In genomic region chr7:41911792-41912191, GRCh38 we compare ENCODE assay signal across 18 cellular contexts.
DNase-seq lines count a peak whose midpoint lies in the region; ATAC-seq, FAIRE-seq and TF ChIP-seq lines count a peak whose summit lies in the region.
"Had no signal": no experiment of that assay in that cellular context is flagged by ENCODE, and none has a peak within 500 bp of the region (broad histone marks: within the 10 kb centered on the region; RNA-seq: fewer than 3 reads in every experiment).

No MANE protein-coding gene starts in this region.

- no peak overlapping the region for H2AFZ ChIP-seq in keratinocyte (ENCODE audit: control insufficient read depth, low read length)
- H2AFZ ChIP-seq: hepatocyte had no signal

- no peak for DNase-seq in stimulated activated naive CD8-positive, alpha-beta T cell treated with anti-CD3 and anti-CD28 coated beads, Interleukin-15, Interleukin-2, amounts not matched to agents 100 U/mL and 50 U/mL, for 24 hours
- no peak for DNase-seq in stimulated activated naive CD8-positive, alpha-beta T cell treated with anti-CD3 and anti-CD28 coated beads, Interleukin-15, amount 100 ng/mL, for 72 hours
- DNase-seq in adipocyte (ENCODE audit: low read depth) (peak; percentile 32), keratinocyte (ENCODE audit: low read depth, low spot score) (no peak), dermis blood vessel endothelial cell (no peak), ureter (ENCODE audit: low spot score) (no peak), aorta (no peak), globus pallidus (ENCODE audit: low spot score) (no peak)
- DNase-seq: activated CD4-positive, alpha-beta T cell treated with anti-CD3 and anti-CD28 coated beads, Interleukin-2, amount 50 U/mL, for 4 hours; Calu3; effector memory CD4-positive, alpha-beta T cell; GOT3; left colon; NK-92 treated with Interleukin-12 subunit alpha and Interleukin-12 subunit beta, amount 100 ng/mL, for 24 hours; psoas muscle; SJCRH30 had no signal

- no peak overlapping the region for H3K27ac Mint-ChIP-seq in stimulated activated naive CD8-positive, alpha-beta T cell treated with anti-CD3 and anti-CD28 coated beads, Interleukin-15, amount 100 ng/mL, for 72 hours
- H3K27ac Mint-ChIP-seq: activated T-helper 2 cell treated with anti-CD3 and anti-CD28 coated beads, Interferon-gamma antibody, Interleukin-2, Interleukin-4, amounts not matched to agents 10 μg/mL and 5 μg/mL and 100 μg/mL, durations not matched to agents 14 hours and 24 hours and 36 hours had no signal

- H3K4me1 ChIP-seq in adipocyte (ENCODE audit: control insufficient read depth, insufficient read depth, low read length) = peaks cover 37% of the 10 kb centered on the region
- H3K4me1 ChIP-seq in keratinocyte (ENCODE audit: control insufficient read depth, extremely low read depth, insufficient read depth, low read length) = peaks cover 42% of the 10 kb centered on the region
- H3K4me1 ChIP-seq in aorta (ENCODE audit: control insufficient read depth in 1 of 2, insufficient read depth in 2 of 2, low read length in 2 of 2) = peaks cover 0 to 6% of the 10 kb centered on the region in 2 donors
- H3K4me1 ChIP-seq: psoas muscle had no signal

- FAIRE-seq in keratinocyte (lab: Jason Lieb, UNC) = peak; percentile 91

- H3K4me3 ChIP-seq in adipocyte (ENCODE audit: low read length) (no peak overlapping the region), keratinocyte (ENCODE audit: control insufficient read depth in 2 of 3, extremely low read depth in 1 of 3, insufficient read depth in 2 of 3, low read depth in 1 of 3, low read length in 3 of 3) (no peak overlapping the region), aorta (ENCODE audit: low read length in 2 of 2) (no peak overlapping the region)
- H3K4me3 ChIP-seq: hepatocyte, psoas muscle, SJCRH30 had no signal

- peaks cover 21% of the 10 kb centered on the region for H3K4me1 Mint-ChIP-seq in stimulated activated naive CD8-positive, alpha-beta T cell treated with anti-CD3 and anti-CD28 coated beads, Interleukin-15, amount 100 ng/mL, for 72 hours

- H3K9ac ChIP-seq in adipocyte (ENCODE audit: low read length) (no peak overlapping the region), keratinocyte (ENCODE audit: control insufficient read depth, extremely low read depth, insufficient read depth, low read length) (no peak overlapping the region)

- H3K79me2 ChIP-seq in keratinocyte (ENCODE audit: control insufficient read depth, insufficient read depth, low read length) = no peaks in the 10 kb centered on the region
- H3K79me2 ChIP-seq: hepatocyte had no signal

- no peak overlapping the region for H3K4me3 Mint-ChIP-seq in stimulated activated naive CD8-positive, alpha-beta T cell treated with anti-CD3 and anti-CD28 coated beads, Interleukin-15, amount 100 ng/mL, for 72 hours

- no peaks in the 10 kb centered on the region for H3K27me3 ChIP-seq in adipocyte (replicated peaks; ENCODE audit: control insufficient read depth, insufficient read depth, low read length)
- no peaks in the 10 kb centered on the region for H3K27me3 ChIP-seq in keratinocyte (ENCODE audit: control insufficient read depth, extremely low read depth, insufficient read depth, low read length)
- H3K27me3 ChIP-seq in aorta (ENCODE audit: control insufficient read depth in 1 of 2, insufficient read depth in 2 of 2, low read length in 1 of 2) = no peaks in the 10 kb centered on the region
- H3K27me3 ChIP-seq: hepatocyte, SJCRH30 had no signal

- peak; percentile 86 for ATAC-seq in stimulated activated naive CD8-positive, alpha-beta T cell treated with anti-CD3 and anti-CD28 coated beads, Interleukin-15, Interleukin-2, amounts not matched to agents 100 U/mL and 50 U/mL, for 24 hours
- no peak for ATAC-seq in stimulated activated naive CD8-positive, alpha-beta T cell treated with anti-CD3 and anti-CD28 coated beads, Interleukin-15, amount 100 ng/mL, for 72 hours
- ATAC-seq in aorta (ENCODE audit: low FRiP score) = no peak
- ATAC-seq: left colon, psoas muscle had no signal

- H3K4me2 ChIP-seq in keratinocyte (ENCODE audit: control insufficient read depth, extremely low read depth, insufficient read depth, low read depth, low read length) = peak overlapping the region; percentile 55
- H3K4me2 ChIP-seq: hepatocyte had no signal

- no peaks in the 10 kb centered on the region for H3K9me1 ChIP-seq in keratinocyte (ENCODE audit: control insufficient read depth, extremely low read depth, insufficient read depth, low read length)

- WGBS in aorta, 2 donors = 69 to 76% methylated on average over 2 of the region's 2 CpGs

- peaks cover 0 to 8% of the 10 kb centered on the region in 2 donors for H3K9me3 Mint-ChIP-seq in stimulated activated naive CD8-positive, alpha-beta T cell treated with anti-CD3 and anti-CD28 coated beads, Interleukin-15, amount 100 ng/mL, for 72 hours
- H3K9me3 Mint-ChIP-seq: activated T-helper 2 cell treated with anti-CD3 and anti-CD28 coated beads, Interferon-gamma antibody, Interleukin-2, Interleukin-4, amounts not matched to agents 10 μg/mL and 5 μg/mL and 100 μg/mL, durations not matched to agents 14 hours and 24 hours and 36 hours had no signal

- H3K36me3 ChIP-seq in adipocyte (ENCODE audit: control insufficient read depth, insufficient read depth, low read length, severe bottlenecking) (no peaks in the 10 kb centered on the region), keratinocyte (ENCODE audit: control insufficient read depth in 2 of 2, extremely low read depth in 1 of 2, insufficient read depth in 2 of 2, low read length in 2 of 2) (no peaks in the 10 kb centered on the region), aorta (ENCODE audit: control insufficient read depth in 1 of 2, insufficient read depth in 2 of 2, low read length in 1 of 2) (no peaks in the 10 kb centered on the region)
- H3K36me3 ChIP-seq: SJCRH30 had no signal

- TF ChIP-seq CTCF in keratinocyte (optimal IDR thresholded peaks at IDR 0.05 in 1 of 3, IDR thresholded peaks at IDR 0.05 in 1 of 3, conservative IDR thresholded peaks at IDR 0.05 in 1 of 3; ENCODE audit: extremely low read depth in 1 of 3, insufficient read depth in 2 of 3, low read length in 3 of 3) = no peak

- H3K27me3 Mint-ChIP-seq in stimulated activated naive CD8-positive, alpha-beta T cell treated with anti-CD3 and anti-CD28 coated beads, Interleukin-15, amount 100 ng/mL, for 72 hours = peaks cover 24% of the 10 kb centered on the region

- H3K9me3 ChIP-seq in adipocyte (ENCODE audit: control insufficient read depth, low read length) (no peaks in the 10 kb centered on the region), keratinocyte (ENCODE audit: control insufficient read depth, low read depth, low read length) (no peaks in the 10 kb centered on the region), aorta (ENCODE audit: control insufficient read depth, low read length) (no peaks in the 10 kb centered on the region)
- H3K9me3 ChIP-seq: psoas muscle, SJCRH30 had no signal

- dilution Hi-C loops in keratinocyte (cut with MboI; ENCODE audit: extremely low pct_ligation_motif_present, low sequenced_read_pairs) = no loop called here

- H3K27ac ChIP-seq in keratinocyte (ENCODE audit: control insufficient read depth, insufficient read depth, low read length) = peak overlapping the region; percentile 69
- no peak overlapping the region for H3K27ac ChIP-seq in aorta (ENCODE audit: low read depth in 1 of 2, low read length in 2 of 2)
- H3K27ac ChIP-seq: hepatocyte, psoas muscle, SJCRH30 had no signal

- no peaks in the 10 kb centered on the region for H4K20me1 ChIP-seq in keratinocyte (ENCODE audit: control insufficient read depth, extremely low read depth, insufficient read depth, low read length)

- intact Hi-C loops in aorta (cut with DNase I) = loop anchor here (10.0 kb wide), 1 partner anchor 87 kb away; no protein-coding TSS in a partner anchor
